ENCODE assay signal across 17 cellular contexts in the genomic region with DNA sequence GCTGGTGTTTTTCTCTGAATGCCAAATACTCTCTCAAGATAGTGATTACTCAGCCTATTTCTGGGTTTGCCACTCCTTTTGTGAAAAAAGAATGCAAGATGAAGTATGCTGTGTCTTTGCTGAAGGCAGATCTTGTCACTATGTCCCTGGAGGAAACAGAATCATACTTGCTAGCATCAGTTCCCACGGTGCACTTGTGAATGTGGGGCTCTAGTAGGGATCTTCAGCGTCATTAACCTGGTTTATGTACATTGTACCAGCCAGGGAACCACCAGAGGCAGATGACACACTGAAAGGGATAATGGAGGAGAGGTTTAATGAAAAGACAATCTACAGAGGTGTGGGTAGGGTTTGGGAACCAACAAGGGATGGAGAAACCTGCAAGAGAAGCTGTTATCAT.
"Had no signal": no experiment of that assay in that cellular context is flagged by ENCODE, and none has a peak within 500 bp of the region (broad histone marks: within the 10 kb centered on the region; RNA-seq: fewer than 3 reads in every experiment).

No MANE protein-coding gene starts in this region.

- H3K9me3 ChIP-seq: left ventricle myocardium inferior, transverse colon, vagina had no signal

- H3K36me3 Mint-ChIP-seq: activated CD4-positive, alpha-beta memory T cell treated with anti-CD3 and anti-CD28 coated beads for 36 hours; activated naive CD8-positive, alpha-beta T cell treated with anti-CD3 and anti-CD28 coated beads for 36 hours had no signal

- H3K27ac ChIP-seq: brain microvascular endothelial cell, coronary artery, left ventricle myocardium inferior, transverse colon, vagina, WERI-Rb-1 had no signal

- H3K27ac Mint-ChIP-seq: activated CD4-positive, alpha-beta memory T cell treated with anti-CD3 and anti-CD28 coated beads for 36 hours; activated CD4-positive, alpha-beta T cell treated with anti-CD3 and anti-CD28 coated beads for 36 hours; activated naive CD8-positive, alpha-beta T cell treated with anti-CD3 and anti-CD28 coated beads for 36 hours had no signal

- H3K4me3 ChIP-seq: coronary artery, left ventricle myocardium inferior, transverse colon, vagina had no signal

- H3K9me3 Mint-ChIP-seq: activated CD4-positive, alpha-beta memory T cell treated with anti-CD3 and anti-CD28 coated beads for 36 hours; activated naive CD8-positive, alpha-beta T cell treated with anti-CD3 and anti-CD28 coated beads for 36 hours; central memory CD8-positive, alpha-beta T cell had no signal

- DNase-seq: activated CD4-positive, alpha-beta memory T cell treated with anti-CD3 and anti-CD28 coated beads for 36 hours; activated CD4-positive, alpha-beta T cell treated with anti-CD3 and anti-CD28 coated beads for 36 hours; activated naive CD8-positive, alpha-beta T cell treated with anti-CD3 and anti-CD28 coated beads for 36 hours; activated T-cell treated with anti-CD3 and anti-CD28 coated beads, Interleukin-2, amount 50 U/mL, for 48 hours; amygdala; effector CD4-positive, alpha-beta T cell; foreskin fibroblast; hypothalamus; left ventricle myocardium inferior; stimulated activated naive CD4-positive, alpha-beta T cell; transverse colon; WERI-Rb-1 had no signal

- H3K4me3 Mint-ChIP-seq: activated CD4-positive, alpha-beta memory T cell treated with anti-CD3 and anti-CD28 coated beads for 36 hours; activated CD4-positive, alpha-beta T cell treated with anti-CD3 and anti-CD28 coated beads for 36 hours; activated naive CD8-positive, alpha-beta T cell treated with anti-CD3 and anti-CD28 coated beads for 36 hours; central memory CD8-positive, alpha-beta T cell had no signal

- FAIRE-seq: endothelial cell of umbilical vein had no signal

- ATAC-seq: activated CD4-positive, alpha-beta T cell treated with anti-CD3 and anti-CD28 coated beads for 36 hours had no signal

- H3K27me3 ChIP-seq: brain microvascular endothelial cell, transverse colon, vagina had no signal

- H3K4me1 ChIP-seq: vagina had no signal

- H3K27me3 Mint-ChIP-seq: activated CD4-positive, alpha-beta memory T cell treated with anti-CD3 and anti-CD28 coated beads for 36 hours; activated CD4-positive, alpha-beta T cell treated with anti-CD3 and anti-CD28 coated beads for 36 hours; activated naive CD8-positive, alpha-beta T cell treated with anti-CD3 and anti-CD28 coated beads for 36 hours; central memory CD8-positive, alpha-beta T cell had no signal

- H3K36me3 ChIP-seq: brain microvascular endothelial cell, left ventricle myocardium inferior, transverse colon, vagina, WERI-Rb-1 had no signal
